8 cellular contexts compared by ENCODE assay signal in the genomic region with DNA sequence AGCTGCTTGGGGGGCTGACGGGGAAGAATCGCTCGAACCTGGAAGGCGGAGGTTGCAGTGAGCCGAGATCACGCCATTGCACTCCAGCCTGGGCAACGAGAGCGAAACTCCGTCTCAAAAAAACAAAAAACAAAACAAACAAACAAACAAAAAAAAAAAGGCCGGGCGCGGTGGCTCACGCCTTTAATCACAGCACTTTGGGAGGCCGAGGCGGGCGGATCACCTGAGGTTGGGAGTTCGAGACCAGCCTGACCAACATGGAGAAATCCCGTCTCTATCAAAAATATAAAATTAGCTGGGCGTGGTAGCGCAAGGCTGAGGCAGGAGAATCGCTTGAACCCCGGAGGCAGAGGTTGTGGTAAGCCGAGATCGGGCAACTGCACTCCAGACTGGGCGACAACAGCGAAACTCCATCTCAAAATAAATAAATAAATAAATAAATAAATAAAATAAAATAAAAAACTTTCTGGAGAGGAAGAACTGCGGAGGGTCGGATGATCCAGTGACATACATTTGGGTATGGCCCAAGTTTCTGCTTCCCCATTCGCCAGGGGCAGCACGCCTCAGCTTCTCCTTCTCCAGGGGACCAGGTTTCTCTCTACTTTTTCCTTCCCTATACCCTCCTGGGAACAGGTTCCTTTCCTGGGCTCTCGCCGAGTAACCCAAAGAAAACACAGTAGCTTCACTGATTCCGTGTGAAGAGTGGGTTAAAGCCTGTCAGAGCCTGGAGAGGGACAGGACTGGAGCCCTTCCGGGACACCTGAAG. TPM values are rescaled to one million over a fixed set of nuclear protein-coding genes. Genes with fewer than 3 reads are reported as not detected.
DNase-seq lines count a peak whose midpoint lies in the region; ATAC-seq and TF ChIP-seq lines count a peak whose summit lies in the region.
"Not testable (repeated sequence)": the region's sequence is repeated elsewhere in the genome, so short reads cannot be mapped to it uniquely, and the experiment has no call there.

No MANE protein-coding gene starts in this region.

- peak overlapping the region; percentile 69 for H3K4me3 ChIP-seq in HFF-Myc (replicated peaks; ENCODE audit: low read depth, low read length)
- peak overlapping the region; percentile 77 to 96 (median 87) for H3K4me3 ChIP-seq in heart right ventricle
- H3K4me3 ChIP-seq in skin epidermis = peak overlapping the region; percentile 65 to 93 (median 77)

- peaks cover 28% of the 10 kb centered on the region for H3K4me1 Mint-ChIP-seq in activated CD4-positive, alpha-beta T cell treated with anti-CD3 and anti-CD28 coated beads, Interleukin-2, amount 10 ng/mL, durations not matched to agents 24 days and 14 days

- H3K27me3 Mint-ChIP-seq in activated CD4-positive, alpha-beta T cell treated with anti-CD3 and anti-CD28 coated beads, Interleukin-2, amount 10 ng/mL, durations not matched to agents 24 days and 14 days = not testable (repeated sequence)

- DNase-seq in Ammon's horn (ENCODE audit: low spot score) (peak; percentile 54), NOMO-1 treated with dmso at 0.1 percent for 144 hours (lab: John Stamatoyannopoulos, UW; ENCODE audit: unreplicated experiment) (peak; percentile 33), caudate nucleus (lab: John Stamatoyannopoulos, UW) (peak in 5 of 61 donors; percentile 18 to 61 (median 35)), mucosa of gallbladder (ENCODE audit: low spot score) (peak; percentile 21)
- not testable (repeated sequence) for DNase-seq in HFF-Myc (ENCODE audit: extremely low read depth, low read depth); activated CD4-positive, alpha-beta T cell treated with anti-CD3 and anti-CD28 coated beads, Interleukin-2, amount 10 ng/mL, durations not matched to agents 24 days and 14 days; heart right ventricle

- H3K4me1 ChIP-seq in heart right ventricle = peaks cover 0 to 48% (median 32%) of the 10 kb centered on the region in 9 donors

- not testable (repeated sequence) for H3K9me3 ChIP-seq in heart right ventricle

- peak overlapping the region; percentile 95 for H3K27ac Mint-ChIP-seq in activated CD4-positive, alpha-beta T cell treated with anti-CD3 and anti-CD28 coated beads, Interleukin-2, amount 10 ng/mL, durations not matched to agents 24 days and 14 days

- H3K36me3 Mint-ChIP-seq in activated CD4-positive, alpha-beta T cell treated with anti-CD3 and anti-CD28 coated beads, Interleukin-2, amount 10 ng/mL, durations not matched to agents 24 days and 14 days (ENCODE audit: low read depth) = not testable (repeated sequence)

- peak in 6 of 8 donors; percentile 4 to 40 (median 22) for ATAC-seq in heart right ventricle

- 68 to 70% methylated on average over 33 to 34 of the region's 34 CpGs for WGBS in heart right ventricle, 2 donors

- H3K9me3 Mint-ChIP-seq in activated CD4-positive, alpha-beta T cell treated with anti-CD3 and anti-CD28 coated beads, Interleukin-2, amount 10 ng/mL, durations not matched to agents 24 days and 14 days = not testable (repeated sequence)

- not testable (repeated sequence) for TF ChIP-seq CTCF in HFF-Myc (IDR thresholded peaks at IDR 0.05; ENCODE audit: low read depth, low read length, missing control alignments); heart right ventricle (IDR thresholded peaks at IDR 0.05)

- intact Hi-C loops in activated CD4-positive, alpha-beta T cell treated with anti-CD3 and anti-CD28 coated beads, Interleukin-2, amount 10 ng/mL, durations not matched to agents 24 days and 14 days (cut with micrococcal nuclease) = loop anchor here (5.0 to 10.0 kb wide), 3 partner anchors 447 to 1640 kb away; a partner anchor contains a TSS
- intact Hi-C loops in heart right ventricle (cut with DNase I) = loop anchor here in 1 of 10 donors (5.0 kb wide), 1 partner anchor 62 kb away; no protein-coding TSS in a partner anchor

- not testable (repeated sequence) for H3K27me3 ChIP-seq in heart right ventricle

- H3K36me3 ChIP-seq in heart right ventricle = not testable (repeated sequence)

- H3K27ac ChIP-seq in caudate nucleus (ENCODE audit: low read depth, low read length) (peak overlapping the region; percentile 90), heart right ventricle (peak overlapping the region; percentile 85 to 98 (median 95)), skin epidermis (peak overlapping the region; percentile 75 to 99 (median 95))

- H3K4me3 Mint-ChIP-seq in activated CD4-positive, alpha-beta T cell treated with anti-CD3 and anti-CD28 coated beads, Interleukin-2, amount 10 ng/mL, durations not matched to agents 24 days and 14 days = peak overlapping the region; percentile 98

RNA-seq across cellular contexts. Expression of a gene that starts 0.9 kb away (rescaled TPM):
- total RNA-seq in activated CD4-positive, alpha-beta T cell treated with anti-CD3 and anti-CD28 coated beads, Interleukin-2, amount 10 ng/mL, durations not matched to agents 24 days and 14 days = 20.9 and 23.2 TPM in 2 replicates
- total RNA-seq in heart right ventricle (10 to 100 TPM; 45.0 to 96.8 (median 59.5) TPM), mucosa of gallbladder (26.4 TPM)
- polyA plus RNA-seq in heart right ventricle = 10 to 100 TPM; 24.1 to 34.8 TPM

RNA-seq across cellular contexts. Expression of a gene that starts 10.1 kb away (rescaled TPM):
- total RNA-seq in activated CD4-positive, alpha-beta T cell treated with anti-CD3 and anti-CD28 coated beads, Interleukin-2, amount 10 ng/mL, durations not matched to agents 24 days and 14 days = 22.7 and 25.8 TPM in 2 replicates
- total RNA-seq in heart right ventricle (10 to 100 TPM in 7 of 10 donors, 1 to 10 TPM in 3; 8.2 to 13.6 (median 11.1) TPM), mucosa of gallbladder (22.8 TPM)
- 1 to 10 TPM; 8.3 to 9.7 TPM for polyA plus RNA-seq in heart right ventricle
